14 cellular contexts compared by ENCODE assay signal in the genomic region with DNA sequence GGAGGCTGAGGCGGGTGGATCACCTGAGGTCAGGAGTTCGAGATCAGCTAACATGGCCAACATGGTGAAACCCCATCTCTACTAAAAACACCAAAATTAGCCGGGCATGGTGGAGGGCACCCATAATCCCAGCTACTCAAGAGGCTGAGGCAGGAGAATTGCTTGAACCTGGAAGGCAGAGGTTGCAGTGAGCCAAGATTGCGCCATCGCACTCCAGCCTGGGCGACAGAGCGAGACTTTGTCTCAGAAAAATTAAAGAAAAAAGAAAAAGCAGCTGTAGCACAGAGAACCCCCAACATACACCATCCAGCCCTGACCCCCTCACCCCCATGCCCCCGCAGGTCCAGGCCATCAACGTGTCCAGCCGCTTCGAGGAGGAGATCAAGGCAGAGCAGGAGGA. TPM values are rescaled to one million over a fixed set of nuclear protein-coding genes. Genes with fewer than 3 reads are reported as not detected.
"Had no signal": no experiment of that assay in that cellular context is flagged by ENCODE, and none has a peak within 500 bp of the region (broad histone marks: within the 10 kb centered on the region; RNA-seq: fewer than 3 reads in every experiment).

No MANE protein-coding gene starts in this region.

RNA-seq across cellular contexts. Expression of a gene that starts 10.0 kb away (rescaled TPM):
- total RNA-seq: fibroblast of villous mesenchyme, lower leg skin, mammary epithelial cell, mucosa of descending colon, right atrium auricular region, vagina had no signal
- polyA plus RNA-seq: mammary epithelial cell, ovary had no signal

RNA-seq across cellular contexts. Expression of a gene that starts 28.3 kb away (rescaled TPM):
- total RNA-seq: esophagus muscularis mucosa; fibroblast of villous mesenchyme; gastrocnemius medialis; lower leg skin; mammary epithelial cell; mucosa of descending colon; naive thymus-derived CD8-positive, alpha-beta T cell; right atrium auricular region; suprapubic skin; upper lobe of right lung; vagina had no signal
- polyA plus RNA-seq: mammary epithelial cell; naive thymus-derived CD8-positive, alpha-beta T cell had no signal

RNA-seq across cellular contexts. Expression of a gene that starts 47.7 kb away (rescaled TPM):
- total RNA-seq: esophagus muscularis mucosa; fibroblast of villous mesenchyme; gastrocnemius medialis; heart right ventricle; mammary epithelial cell; mucosa of descending colon; naive thymus-derived CD8-positive, alpha-beta T cell; right atrium auricular region; suprapubic skin; upper lobe of right lung; vagina had no signal
- polyA plus RNA-seq: heart right ventricle; mammary epithelial cell; naive thymus-derived CD8-positive, alpha-beta T cell; ovary; small intestine had no signal
